Comparison of ENCODE assay signal across 8 cellular contexts in the genomic region with DNA sequence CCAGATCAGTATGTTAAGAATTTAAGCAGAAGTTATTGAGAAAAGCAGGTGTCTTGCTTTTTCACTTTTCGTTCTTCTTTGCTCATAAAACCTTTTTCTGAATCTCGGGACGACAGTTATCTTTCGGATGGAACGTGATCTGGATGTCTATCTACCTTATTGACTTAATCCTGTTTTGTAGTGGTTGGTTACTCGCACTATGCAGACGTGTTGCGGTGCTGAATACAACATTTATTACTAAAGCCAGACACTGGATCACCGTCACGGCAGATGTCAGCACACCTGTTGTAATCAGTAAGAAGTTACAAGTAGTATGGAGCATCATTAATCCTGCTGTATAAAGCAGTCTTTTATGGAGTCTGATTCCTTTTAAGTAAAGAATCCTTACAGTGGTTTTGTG. TPM values are rescaled to one million over a fixed set of nuclear protein-coding genes. Genes with fewer than 3 reads are reported as not detected.
DNase-seq lines count a peak whose midpoint lies in the region; ATAC-seq lines count a peak whose summit lies in the region.

No MANE protein-coding gene starts in this region.

- in situ Hi-C loops in HAP-1 (cut with MboI; ENCODE audit: low sequenced_read_pairs): loop anchor here (5.0 kb wide), 1 partner anchor 133 kb away; a partner anchor contains a TSS

- no peaks in the 10 kb centered on the region for H3K27me3 Mint-ChIP-seq in dendritic cell treated with granulocyte-macrophage colony-stimulating factor and Interleukin-4, amounts not matched to agents 40 ng/mL and 50 ng/mL, for 4 days
- H3K27me3 Mint-ChIP-seq in naive thymus-derived CD8-positive, alpha-beta T cell: peaks cover 0 to 4% (median 0%) of the 10 kb centered on the region in 5 donors

- H3K9me3 Mint-ChIP-seq in dendritic cell treated with granulocyte-macrophage colony-stimulating factor and Interleukin-4, amounts not matched to agents 40 ng/mL and 50 ng/mL, for 4 days: no peaks in the 10 kb centered on the region
- H3K9me3 Mint-ChIP-seq in naive thymus-derived CD8-positive, alpha-beta T cell: no peaks in the 10 kb centered on the region

- H3K4me1 Mint-ChIP-seq in dendritic cell treated with granulocyte-macrophage colony-stimulating factor and Interleukin-4, amounts not matched to agents 40 ng/mL and 50 ng/mL, for 4 days (ENCODE audit: low read depth): peaks cover 36% of the 10 kb centered on the region
- peaks cover 27 to 47% (median 42%) of the 10 kb centered on the region in 4 donors for H3K4me1 Mint-ChIP-seq in naive thymus-derived CD8-positive, alpha-beta T cell

- peak overlapping the region; percentile 92 for H3K4me3 Mint-ChIP-seq in dendritic cell treated with granulocyte-macrophage colony-stimulating factor and Interleukin-4, amounts not matched to agents 40 ng/mL and 50 ng/mL, for 4 days
- H3K4me3 Mint-ChIP-seq in naive thymus-derived CD8-positive, alpha-beta T cell: peak overlapping the region; percentile 94 to 99 (median 96)

- peak overlapping the region; percentile 94 for H3K27ac Mint-ChIP-seq in dendritic cell treated with granulocyte-macrophage colony-stimulating factor and Interleukin-4, amounts not matched to agents 40 ng/mL and 50 ng/mL, for 4 days
- peak overlapping the region; percentile 98 to 100 (median 99) for H3K27ac Mint-ChIP-seq in naive thymus-derived CD8-positive, alpha-beta T cell

- peaks cover 42% of the 10 kb centered on the region for H3K36me3 Mint-ChIP-seq in dendritic cell treated with granulocyte-macrophage colony-stimulating factor and Interleukin-4, amounts not matched to agents 40 ng/mL and 50 ng/mL, for 4 days (ENCODE audit: low read depth)
- peaks cover 0 to 30% (median 8%) of the 10 kb centered on the region in 3 donors for H3K36me3 Mint-ChIP-seq in naive thymus-derived CD8-positive, alpha-beta T cell

- POLR2A ChIA-PET in naive thymus-derived CD8-positive, alpha-beta T cell (lab: Charles Lee): interaction anchor here (1.2 to 1.4 kb wide), 2 partner anchors 131 to 215 kb away, joined by 7 to 10 read pairs; no protein-coding TSS in a partner anchor

- no peaks in the 10 kb centered on the region for H3K27me3 ChIP-seq in HAP-1 (ENCODE audit: low read depth)

- intact Hi-C loops in dendritic cell treated with granulocyte-macrophage colony-stimulating factor and Interleukin-4, amounts not matched to agents 40 ng/mL and 50 ng/mL, for 4 days (cut with micrococcal nuclease): loop anchor here (2.0 to 10.0 kb wide), 2 partner anchors 132 to 320 kb away; a partner anchor contains a TSS

- DNase-seq in DMS53 (lab: John Stamatoyannopoulos, UW) (peak; percentile 57), HAP-1 (ENCODE audit: low spot score in 2 of 2) (no peak), NCI-H82 treated with DMSO at 0.1 percent for 48 hours (lab: John Stamatoyannopoulos, UW; ENCODE audit: unreplicated experiment) (peak; percentile 63), SHP77 treated with DMSO at 0.1 percent for 48 hours (lab: John Stamatoyannopoulos, UW) (no peak), DMS153 treated with DMSO at 0.1 percent for 48 hours (lab: John Stamatoyannopoulos, UW; ENCODE audit: unreplicated experiment) (no peak), SIG-M5 treated with dmso at 0.1 percent for 504 hours (lab: John Stamatoyannopoulos, UW; ENCODE audit: unreplicated experiment) (no peak)
- DNase-seq in naive thymus-derived CD8-positive, alpha-beta T cell: peak in 5 of 10 donors; percentile 4 to 44 (median 30)

- H3K4me3 ChIP-seq in HAP-1: peak overlapping the region; percentile 74

- H3K9me3 ChIP-seq in HAP-1: no peaks in the 10 kb centered on the region

- H3K4me1 ChIP-seq in HAP-1: peaks cover 7% of the 10 kb centered on the region

- peaks cover 3% of the 10 kb centered on the region; the same call in 1 of the 2 replicates for H3K36me3 ChIP-seq in HAP-1 (replicated peaks)

- ATAC-seq in naive thymus-derived CD8-positive, alpha-beta T cell: peak; percentile 37 to 76

RNA-seq across cellular contexts. Expression of a gene that starts 0.6 kb away (rescaled TPM):
- total RNA-seq in naive thymus-derived CD8-positive, alpha-beta T cell: 10 to 100 TPM; 21.5 to 21.9 TPM
- 10 to 100 TPM; 29.1 to 36.7 (median 31.6) TPM for polyA plus RNA-seq in naive thymus-derived CD8-positive, alpha-beta T cell

Comparison
In these comparisons a context has a peak if more than half of its experiments do, and no peak if none do; other contexts are left out.
1. DNase-seq: peak in DMS53 (single experiment) and NCI-H82 treated with DMSO at 0.1 percent for 48 hours (single experiment); none in HAP-1 (0 of 2), SHP77 treated with DMSO at 0.1 percent for 48 hours (single experiment), DMS153 treated with DMSO at 0.1 percent for 48 hours (single experiment) and SIG-M5 treated with dmso at 0.1 percent for 504 hours (single experiment).